ENCODE assay signal across 18 cellular contexts in the genomic region with DNA sequence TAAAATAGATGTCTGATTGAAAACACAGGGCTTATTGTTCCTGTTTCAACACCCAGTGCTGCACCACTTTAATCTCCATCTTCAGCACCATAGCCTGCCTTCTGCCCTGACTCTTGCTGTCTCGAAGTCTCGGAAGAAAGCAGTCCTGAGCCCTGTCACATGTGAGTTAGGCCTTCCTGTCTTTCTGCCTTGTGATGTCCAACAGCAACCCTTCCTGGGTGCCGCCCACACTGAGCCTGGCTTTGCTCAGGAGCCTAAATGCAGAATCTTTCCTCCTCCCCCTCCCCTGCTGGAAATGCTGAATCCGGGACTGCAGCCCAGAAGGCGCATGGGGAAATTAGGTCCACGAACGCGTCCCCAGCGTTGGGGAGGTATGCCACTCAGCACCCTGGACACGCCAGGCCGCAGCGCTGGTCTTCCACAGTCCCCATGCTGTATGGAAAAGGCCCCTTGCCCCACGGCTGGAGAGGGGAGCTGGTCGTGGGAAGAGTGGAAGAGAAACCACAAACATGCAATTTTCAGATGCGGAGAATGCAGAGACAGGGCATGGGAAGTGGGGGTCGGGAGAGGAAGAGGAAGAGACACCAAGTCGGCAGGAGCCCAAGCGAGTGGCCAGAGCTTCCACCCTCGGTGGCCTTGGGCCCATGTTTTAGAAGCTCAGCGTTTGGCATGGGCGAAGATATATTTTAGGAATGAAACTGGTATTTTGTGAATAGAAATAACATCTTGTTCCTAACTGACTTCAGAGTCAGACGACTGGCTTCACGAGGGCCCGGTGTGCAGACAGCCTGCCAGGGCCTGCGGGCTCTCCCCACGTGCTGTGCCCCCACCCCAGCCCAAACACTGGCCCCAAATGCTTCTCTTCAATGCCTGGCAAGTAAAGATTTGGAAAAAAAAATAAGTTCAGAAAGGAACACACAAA.
DNase-seq lines count a peak whose midpoint lies in the region; TF ChIP-seq lines count a peak whose summit lies in the region.
"Had no signal": no experiment of that assay in that cellular context is flagged by ENCODE, and none has a peak within 500 bp of the region (broad histone marks: within the 10 kb centered on the region; RNA-seq: fewer than 3 reads in every experiment).

No MANE protein-coding gene starts in this region.

- peaks cover 10% of the 10 kb centered on the region for H3K4me1 ChIP-seq in rectal smooth muscle tissue (ENCODE audit: control insufficient read depth, insufficient read depth, low read length)
- H3K4me1 ChIP-seq in vagina: no peaks in the 10 kb centered on the region

- H3K9me3 ChIP-seq in vagina: no peaks in the 10 kb centered on the region

- H3K27ac ChIP-seq in rectal smooth muscle tissue (ENCODE audit: low read depth, low read length): peak overlapping the region; percentile 43
- H3K27ac ChIP-seq in vagina: no peak overlapping the region
- H3K27ac ChIP-seq: RWPE1 had no signal

- H3K36me3 ChIP-seq in rectal smooth muscle tissue (ENCODE audit: control insufficient read depth, insufficient read depth, low read length) (no peaks in the 10 kb centered on the region), vagina (no peaks in the 10 kb centered on the region)

- peak; percentile 36 for DNase-seq in amniotic epithelial cell (ENCODE audit: low read depth)
- peak; percentile 62 for DNase-seq in islet precursor cell
- DNase-seq in vagina (ENCODE audit: extremely low spot score in 2 of 2): peak; percentile 55 to 64
- DNase-seq in RPMI8226: no peak
- no peak for DNase-seq in GM13976 (ENCODE audit: low spot score)
- DNase-seq in activated CD4-positive, alpha-beta T cell treated with anti-CD3 and anti-CD28 coated beads for 1 hour: no peak
- DNase-seq: ACHN; Calu3; CD4-positive, alpha-beta memory T cell; DMS53; MV-4-11; NCI-H1417 treated with DMSO at 0.1 percent for 48 hours; NCI-H1930; NCI-H446 treated with DMSO at 0.1 percent for 48 hours; NCI-H774 had no signal

- no peak overlapping the region for H3K4me3 ChIP-seq in rectal smooth muscle tissue (ENCODE audit: low read length)
- no peak overlapping the region for H3K4me3 ChIP-seq in vagina
- H3K4me3 ChIP-seq: K562 had no signal

- intact Hi-C loops in vagina (cut with DNase I): no loop called here

- TF ChIP-seq POLR2A in vagina (IDR thresholded peaks at IDR 0.05): no peak

- no peak overlapping the region for H3K9ac ChIP-seq in rectal smooth muscle tissue (ENCODE audit: low read length)

- TF ChIP-seq CTCF in vagina (IDR thresholded peaks at IDR 0.05): no peak
- TF ChIP-seq CTCF in GM13976 (IDR thresholded peaks at IDR 0.05; ENCODE audit: borderline replicate concordance, control extremely low read depth, extremely low read depth, insufficient read depth, missing control alignments): no peak

- H3K27me3 ChIP-seq in rectal smooth muscle tissue (ENCODE audit: control insufficient read depth, insufficient read depth, low read length) (no peaks in the 10 kb centered on the region), vagina (no peaks in the 10 kb centered on the region)

- in situ Hi-C loops in GM13976 (cut with MboI; ENCODE audit: low sequenced_read_pairs, unreplicated experiment): no loop called here

Comparison
In these comparisons a context has a peak if more than half of its experiments do, and no peak if none do; other contexts are left out.
1. DNase-seq: peak in amniotic epithelial cell (single experiment), islet precursor cell (single experiment) and vagina (2 of 2); none in RPMI8226 (single experiment), GM13976 (single experiment) and activated CD4-positive, alpha-beta T cell treated with anti-CD3 and anti-CD28 coated beads for 1 hour (single experiment).